Comparison of ENCODE assay signal across 16 cellular contexts in the genomic region with DNA sequence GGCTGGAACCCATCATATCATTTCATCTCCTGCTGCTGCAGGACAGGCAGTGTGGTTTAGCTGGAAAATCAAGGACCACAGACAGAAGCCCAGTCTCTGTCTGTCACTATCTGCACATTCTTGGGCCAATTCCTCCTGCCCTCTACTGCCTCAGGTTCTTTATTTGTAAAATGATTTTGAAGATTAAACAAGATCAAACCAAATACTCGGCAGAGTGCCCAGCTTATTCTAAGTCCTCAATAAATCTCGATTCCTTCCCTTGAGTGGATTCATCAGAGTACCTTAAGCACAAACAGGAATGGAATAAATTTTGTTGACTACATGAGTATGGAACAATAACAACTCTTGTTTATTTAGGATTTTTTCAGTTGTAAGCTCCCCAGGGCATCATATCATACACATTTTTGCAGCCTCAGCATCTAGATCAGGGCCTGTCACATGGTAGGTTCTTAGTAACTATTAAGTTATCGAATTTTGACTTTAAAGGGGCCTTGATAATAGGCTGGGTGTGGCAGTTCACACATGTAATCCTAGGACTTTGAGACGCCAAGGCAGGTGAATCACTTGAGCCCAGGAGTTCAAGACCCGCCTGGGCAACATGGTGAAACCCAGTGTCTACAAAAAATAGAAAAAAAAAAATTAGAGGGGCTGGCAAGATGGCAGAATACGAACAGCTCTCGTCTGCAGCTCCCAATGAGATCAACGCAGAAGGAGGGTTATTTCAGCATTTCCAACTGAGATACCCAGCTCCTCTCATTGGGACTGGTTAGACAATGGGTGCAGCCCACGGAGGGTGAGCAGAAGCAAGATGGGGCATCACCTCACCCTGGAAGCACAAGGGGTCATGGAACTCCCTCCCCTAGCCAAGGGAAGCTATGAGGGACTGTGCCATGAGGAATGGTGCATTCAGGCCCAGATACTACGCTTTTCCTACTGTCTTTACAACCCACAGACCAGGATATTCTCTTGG.
"Had no signal": no experiment of that assay in that cellular context is flagged by ENCODE, and none has a peak within 500 bp of the region (broad histone marks: within the 10 kb centered on the region; RNA-seq: fewer than 3 reads in every experiment).

No MANE protein-coding gene starts in this region.

- H3K36me3 ChIP-seq: lower lobe of right lung, thoracic aorta had no signal

- DNase-seq: activated CD4-positive, alpha-beta T cell treated with anti-CD3 and anti-CD28 coated beads, Interleukin-2, amount 50 U/mL, for 1 hour; activated CD4-positive, CD25-positive, alpha-beta regulatory T cell; activated gamma-delta T cell; activated T-cell treated with anti-CD3 and anti-CD28 coated beads, Interleukin-2, amount 50 U/mL, for 1 hour; anterior cingulate cortex; cerebellar nuclear complex; dermis blood vessel endothelial cell; hypothalamus; lower lobe of right lung; naive B cell; right cardiac atrium; stimulated activated naive CD4-positive, alpha-beta T cell had no signal

- H3K4me3 ChIP-seq: lower lobe of right lung, thoracic aorta had no signal

- H3K9me3 ChIP-seq: lower lobe of right lung, thoracic aorta had no signal

- H3K36me3 Mint-ChIP-seq: activated naive CD8-positive, alpha-beta T cell; naive B cell had no signal

- H3K4me3 Mint-ChIP-seq: activated naive CD8-positive, alpha-beta T cell; naive B cell; T-helper 1 cell treated with Interleukin-12 subunit alpha and Interleukin-12 subunit beta and Interleukin-4 antibody, amounts not matched to agents 30 μg/mL and 1 μg/mL, for 36 hours had no signal

- H3K27ac ChIP-seq: lower lobe of right lung, parathyroid adenoma had no signal

- ATAC-seq: lower lobe of right lung had no signal

- H3K4me1 ChIP-seq: lower lobe of right lung, parathyroid adenoma had no signal

- H3K9me3 Mint-ChIP-seq: T-helper 1 cell treated with Interleukin-12 subunit alpha and Interleukin-12 subunit beta and Interleukin-4 antibody, amounts not matched to agents 30 μg/mL and 1 μg/mL, for 36 hours had no signal

- H3K4me1 Mint-ChIP-seq: naive B cell had no signal
